Comparison of ENCODE assay signal across 17 cellular contexts in the genomic region with DNA sequence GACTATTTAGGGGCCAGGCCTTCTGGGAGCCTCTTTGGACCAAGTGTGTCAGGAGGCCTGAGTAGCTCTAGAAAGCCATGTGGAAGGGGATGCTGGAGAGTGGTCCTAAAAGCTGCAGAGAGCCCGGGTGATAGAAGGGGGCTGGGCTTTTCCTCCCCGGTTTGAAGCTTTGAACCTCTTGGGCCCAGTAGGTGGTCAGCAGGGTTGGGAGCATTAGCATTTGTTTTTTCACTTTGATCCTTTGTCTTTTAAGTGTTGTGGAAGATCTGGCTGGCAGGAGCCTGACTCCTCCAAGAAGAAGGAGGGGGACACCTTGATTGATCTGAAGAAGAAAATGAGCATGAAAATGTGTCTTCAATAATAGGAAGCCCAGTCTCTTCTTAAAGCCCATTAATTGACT.
"Had no signal": no experiment of that assay in that cellular context is flagged by ENCODE, and none has a peak within 500 bp of the region (broad histone marks: within the 10 kb centered on the region; RNA-seq: fewer than 3 reads in every experiment).

No MANE protein-coding gene starts in this region.

- DNase-seq: activated CD4-positive, alpha-beta T cell treated with anti-CD3 and anti-CD28 coated beads for 1 hour; activated CD4-positive, alpha-beta T cell treated with anti-CD3 and anti-CD28 coated beads, Interleukin-2, amount 50 U/mL, for 48 hours; activated CD8-positive, alpha-beta memory T cell treated with anti-CD3 and anti-CD28 coated beads, Interleukin-2, amount 10 ng/mL, durations not matched to agents 7 days and 5 days; activated gamma-delta T cell treated with Interleukin-2 at 50 U/mL for 16 hours; activated naive CD8-positive, alpha-beta T cell treated with anti-CD3 and anti-CD28 coated beads for 36 hours; activated T-cell treated with anti-CD3 and anti-CD28 coated beads, Interleukin-2, amount 50 U/mL, for 24 hours; foreskin melanocyte; heart right ventricle; left colon; mammary epithelial cell; stimulated activated CD4-positive, alpha-beta T cell treated with anti-CD3 and anti-CD28 coated beads, Interleukin-2, amount 100 ng/mL, for 48 hours; stimulated activated CD8-positive, alpha-beta memory T cell treated with anti-CD3 and anti-CD28 coated beads, Interleukin-4, amount 100 ng/mL, for 48 hours; stimulated activated naive CD8-positive, alpha-beta T cell treated with anti-CD3 and anti-CD28 coated beads, Interleukin-15, Interleukin-2, amounts not matched to agents 100 U/mL and 50 U/mL, for 24 hours; T-helper 9 cell; upper lobe of left lung had no signal

- H3K27me3 ChIP-seq: heart right ventricle, upper lobe of left lung had no signal

- H3K27ac ChIP-seq: suprapubic skin, upper lobe of left lung had no signal

- H3K9me3 ChIP-seq: suprapubic skin, upper lobe of left lung had no signal

- ATAC-seq: activated CD8-positive, alpha-beta memory T cell treated with anti-CD3 and anti-CD28 coated beads, Interleukin-2, amount 10 ng/mL, durations not matched to agents 7 days and 5 days; left colon; natural killer cell treated with Interleukin-12 subunit alpha and Interleukin-12 subunit beta and Interleukin-15 and Interleukin-18, amount 100 ng/mL, for 72 hours; stimulated activated naive CD8-positive, alpha-beta T cell treated with anti-CD3 and anti-CD28 coated beads, Interleukin-15, Interleukin-2, amounts not matched to agents 100 U/mL and 50 U/mL, for 24 hours had no signal

- H3K4me3 ChIP-seq: heart right ventricle, suprapubic skin, upper lobe of left lung had no signal

- H3K36me3 ChIP-seq: heart right ventricle, suprapubic skin, upper lobe of left lung had no signal
